1 cellular context compared by ENCODE assay signal in genomic region chr7:34042406-34042805, GRCh38.
TF ChIP-seq lines count a peak whose summit lies in the region.

No MANE protein-coding gene starts in this region.

TF ChIP-seq in SK-N-SH treated with all-trans-retinoic acid at 6 μM for 48 hours, 23 proteins besides CTCF, POLR2A, EP300 and RAD21 (continued from another document):
- TF ChIP-seq TSHZ2 (CRISPR knock-in tag; IDR thresholded peaks at IDR 0.05) (no peak), PPARA (CRISPR knock-in tag; IDR thresholded peaks at IDR 0.05; ENCODE audit: borderline replicate concordance) (no peak), ZFP30 (CRISPR knock-in tag; IDR thresholded peaks at IDR 0.05) (no peak), GLIS3 (CRISPR knock-in tag; IDR thresholded peaks at IDR 0.05) (no peak)
